Comparison of ENCODE assay signal across 13 cellular contexts in genomic region chr5:83576341-83576740, GRCh38.
DNase-seq lines count a peak whose midpoint lies in the region; ATAC-seq and TF ChIP-seq lines count a peak whose summit lies in the region.
"Had no signal": no experiment of that assay in that cellular context is flagged by ENCODE, and none has a peak within 500 bp of the region (broad histone marks: within the 10 kb centered on the region; RNA-seq: fewer than 3 reads in every experiment).

No MANE protein-coding gene starts in this region.

- H3K23ac ChIP-seq in mesenchymal stem cell (ENCODE audit: low read length in 2 of 2) = no peak overlapping the region

- H3K79me1 ChIP-seq in mesenchymal stem cell (replicated peaks; ENCODE audit: low read length, poor library complexity, severe bottlenecking) = peaks cover 9% of the 10 kb centered on the region

- BruUV-seq in Calu3 (replicated peaks; lab: Mats Ljungman, UMichigan) (no TSS peak), PC-9 (replicated peaks; lab: Mats Ljungman, UMichigan) (no TSS peak)

- H3K4ac ChIP-seq in mesenchymal stem cell (ENCODE audit: low read depth in 1 of 2, low read length in 2 of 2) = no peak overlapping the region

- no peak overlapping the region for H2BK12ac ChIP-seq in mesenchymal stem cell (ENCODE audit: low read length in 2 of 2)

- H3K79me2 ChIP-seq in PC-9 (ENCODE audit: low read depth) = no peaks in the 10 kb centered on the region

- no peak overlapping the region for H2BK5ac ChIP-seq in mesenchymal stem cell (ENCODE audit: low read depth, low read length, poor library complexity, severe bottlenecking)

- no peaks in the 10 kb centered on the region for H3K27me3 Mint-ChIP-seq in Calu3 (ENCODE audit: unreplicated experiment)
- H3K27me3 Mint-ChIP-seq in chondrocyte (ENCODE audit: low read depth) = no peaks in the 10 kb centered on the region

- H3K27ac ChIP-seq in PC-9 = peak overlapping the region; percentile 28; the same call in 1 of the 2 replicates
- no peak overlapping the region for H3K27ac ChIP-seq in mesenchymal stem cell (ENCODE audit: low read length, poor library complexity, severe bottlenecking)
- H3K27ac ChIP-seq: BLaER1 had no signal

- H2AFZ ChIP-seq in PC-9 = no peak overlapping the region
- no peak overlapping the region for H2AFZ ChIP-seq in mesenchymal stem cell (ENCODE audit: low read depth, low read length)

- H3K9me3 ChIP-seq in PC-9 (ENCODE audit: insufficient read depth, low read depth) (peaks cover 26% of the 10 kb centered on the region), mesenchymal stem cell (ENCODE audit: control insufficient read depth, low read length) (peaks cover 5% of the 10 kb centered on the region)
- H3K9me3 ChIP-seq: BLaER1 had no signal

- TF ChIP-seq CTCF in Calu3 (IDR thresholded peaks at IDR 0.05; ENCODE audit: unreplicated experiment) (no peak), PC-9 (conservative IDR thresholded peaks at IDR 0.05) (no peak), chondrocyte (IDR thresholded peaks at IDR 0.05) (no peak)

- H3K9ac ChIP-seq in mesenchymal stem cell (ENCODE audit: low read length) = no peak overlapping the region
- H3K9ac ChIP-seq: BLaER1 had no signal

- H4K8ac ChIP-seq in mesenchymal stem cell (ENCODE audit: low read length) = no peak overlapping the region

- H3K4me3 Mint-ChIP-seq in Calu3 (ENCODE audit: low read depth, unreplicated experiment) (no peak overlapping the region), chondrocyte (ENCODE audit: unreplicated experiment) (no peak overlapping the region)

- H4K20me1 ChIP-seq in PC-9 (ENCODE audit: insufficient read depth) = no peaks in the 10 kb centered on the region
- H4K20me1 ChIP-seq: BLaER1 had no signal

- WGBS in mesenchymal stem cell = 19% methylated on average over 2 of the region's 2 CpGs

- intact Hi-C loops in Calu3 (cut with micrococcal nuclease; ENCODE audit: unreplicated experiment) (loop anchor here (1.0 kb wide), 1 partner anchor 8 kb away; no protein-coding TSS in a partner anchor), PC-9 (cut with micrococcal nuclease; ENCODE audit: unreplicated experiment) (no loop called here)

- H3K4me3 ChIP-seq in PC-9 (no peak overlapping the region), mesenchymal stem cell (ENCODE audit: insufficient read depth in 1 of 2, low read depth in 1 of 2, low read length in 2 of 2) (no peak overlapping the region)
- H3K4me3 ChIP-seq: BLaER1 had no signal

- no peak overlapping the region for H2AK5ac ChIP-seq in mesenchymal stem cell (ENCODE audit: low read length, severe bottlenecking)

- no peaks in the 10 kb centered on the region for H3K9me2 ChIP-seq in PC-9 (ENCODE audit: insufficient read depth)

- no peak overlapping the region for H2BK120ac ChIP-seq in mesenchymal stem cell (ENCODE audit: low read depth, low read length)

- peak overlapping the region; percentile 77 for H3K27ac Mint-ChIP-seq in Calu3 (ENCODE audit: unreplicated experiment)
- H3K27ac Mint-ChIP-seq in chondrocyte (ENCODE audit: unreplicated experiment) = peak overlapping the region; percentile 72

- no peak for DNase-seq in Calu3
- no peak for DNase-seq in PC-9
- DNase-seq in chondrocyte (ENCODE audit: low spot score) = no peak
- peak; percentile 35 for DNase-seq in mesenchymal stem cell
- DNase-seq in NCI-H1048 (lab: John Stamatoyannopoulos, UW) = no peak
- no peak for DNase-seq in COR-L47 (lab: John Stamatoyannopoulos, UW)
- no peak for DNase-seq in midbrain (lab: John Stamatoyannopoulos, UW)
- DNase-seq: NCI-H1092, NCI-H2107, NCI-H446, NCI-H748 treated with DMSO at 0.1 percent for 48 hours had no signal

- H2BK15ac ChIP-seq in mesenchymal stem cell (ENCODE audit: low read depth, poor library complexity, severe bottlenecking) = no peak overlapping the region

- H3K36me3 ChIP-seq in PC-9 (ENCODE audit: low read depth) (no peaks in the 10 kb centered on the region), mesenchymal stem cell (ENCODE audit: control insufficient read depth in 1 of 2, insufficient read depth in 2 of 2, low read depth in 1 of 2, low read length in 2 of 2) (peaks cover 10 to 91% of the 10 kb centered on the region in 2 experiments)
- H3K36me3 ChIP-seq: BLaER1 had no signal

- peaks cover 41% of the 10 kb centered on the region for H3K4me1 Mint-ChIP-seq in Calu3 (ENCODE audit: low read depth, unreplicated experiment)
- H3K4me1 Mint-ChIP-seq in chondrocyte (ENCODE audit: low read depth) = peaks cover 10% of the 10 kb centered on the region

- H3K4me2 ChIP-seq in PC-9 = no peak overlapping the region
- H3K4me2 ChIP-seq in mesenchymal stem cell (ENCODE audit: low read length, poor library complexity, severe bottlenecking) = no peak overlapping the region
- H3K4me2 ChIP-seq: BLaER1 had no signal

- H3K18ac ChIP-seq in mesenchymal stem cell (ENCODE audit: low read depth in 1 of 2, low read length in 2 of 2) = no peak overlapping the region

- no peak for ATAC-seq in GM21526 (IDR thresholded peaks at IDR 0.05; ENCODE audit: low FRiP score, unreplicated experiment)

- H3K36me3 Mint-ChIP-seq in Calu3 (ENCODE audit: insufficient read depth, unreplicated experiment) = peaks cover 13% of the 10 kb centered on the region
- H3K36me3 Mint-ChIP-seq in chondrocyte (ENCODE audit: low read depth) = peaks cover 46% of the 10 kb centered on the region

- H3K27me3 ChIP-seq in PC-9 (ENCODE audit: insufficient read depth, low read depth) (no peaks in the 10 kb centered on the region), mesenchymal stem cell (ENCODE audit: control insufficient read depth in 1 of 2, insufficient read depth in 1 of 2, low read length in 2 of 2) (no peaks in the 10 kb centered on the region)
- H3K27me3 ChIP-seq: BLaER1 had no signal

- no peak overlapping the region for H4K91ac ChIP-seq in mesenchymal stem cell (ENCODE audit: low read length)

- peaks cover 10% of the 10 kb centered on the region; the same call in 1 of the 2 replicates for H3F3A ChIP-seq in PC-9 (ENCODE audit: insufficient read depth, low read depth)

- H3K14ac ChIP-seq in mesenchymal stem cell (ENCODE audit: low read length in 2 of 2) = no peak overlapping the region

- POLR2A ChIA-PET in PC-9 (lab: Charles Lee; ENCODE audit: unreplicated experiment) = no interaction called here

- CTCF ChIA-PET in Calu3 (lab: Charles Lee) (no interaction called here), PC-9 (lab: Charles Lee) (no interaction called here)

- peaks cover 6% of the 10 kb centered on the region for H3K9me3 Mint-ChIP-seq in Calu3 (ENCODE audit: low read depth, unreplicated experiment)
- H3K9me3 Mint-ChIP-seq in chondrocyte (ENCODE audit: low read depth) = peaks cover 13% of the 10 kb centered on the region

- H3K4me1 ChIP-seq in PC-9 (replicated peaks; ENCODE audit: insufficient read depth) (peaks cover 18% of the 10 kb centered on the region), mesenchymal stem cell (ENCODE audit: control insufficient read depth, insufficient read depth, low read depth, low read length) (no peaks in the 10 kb centered on the region)
- H3K4me1 ChIP-seq: BLaER1 had no signal
